In the genomic region with DNA sequence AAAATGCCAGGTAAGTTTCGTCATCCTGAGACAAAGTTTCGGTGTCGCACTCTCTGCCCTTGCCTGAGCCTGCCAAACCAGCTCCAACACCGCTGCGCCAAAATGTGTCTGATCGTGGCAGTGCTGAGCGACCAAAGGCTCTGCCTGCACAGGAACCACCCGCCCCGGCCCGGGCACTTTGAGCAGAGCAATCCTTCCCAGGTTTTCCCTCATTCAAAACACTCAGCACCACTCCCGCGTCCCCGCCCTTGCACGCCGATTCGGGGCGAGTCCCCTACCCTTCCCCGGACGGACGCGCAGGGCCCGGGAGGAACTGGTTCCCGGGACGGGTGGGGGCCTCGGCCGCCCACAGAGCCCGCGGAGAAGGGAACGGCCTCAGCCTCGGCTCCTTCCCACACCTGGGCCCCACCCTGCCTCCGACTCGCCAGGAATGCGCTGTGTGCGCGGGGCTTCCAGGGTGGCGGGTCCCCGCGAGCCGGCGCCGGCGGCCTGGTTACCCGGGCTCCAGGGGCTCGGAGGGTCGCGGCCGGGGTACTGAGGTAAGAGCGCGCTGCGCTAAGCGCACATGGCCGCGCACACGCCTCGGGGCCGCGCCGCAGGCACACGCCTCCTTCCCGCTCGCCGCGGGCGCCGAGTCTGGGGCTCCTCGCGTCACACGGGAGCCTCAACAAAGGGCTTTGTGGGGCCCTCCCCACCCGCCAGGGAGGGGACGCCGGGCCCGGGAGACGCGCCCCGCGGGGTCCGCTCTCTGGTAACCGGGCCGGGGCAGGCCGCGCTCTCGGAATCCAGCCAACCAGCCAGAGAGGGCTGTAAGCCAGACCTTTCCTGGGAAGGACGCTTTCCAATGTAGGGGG, we compare ENCODE assay signal across 8 cellular contexts. TPM values are rescaled to one million over a fixed set of nuclear protein-coding genes. Genes with fewer than 3 reads are reported as not detected.
DNase-seq lines count a peak whose midpoint lies in the region; ATAC-seq and TF ChIP-seq lines count a peak whose summit lies in the region.

A gene with protein sequence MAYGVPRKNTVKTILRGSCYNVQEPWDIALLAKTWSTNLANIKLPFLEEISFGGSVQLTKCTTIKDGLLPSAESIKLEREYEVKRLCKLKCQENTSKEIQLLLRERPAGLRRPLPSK (minus strand): TSS at position 638 of the 854 bp plus-strand sequence. CDS start 902 bp downstream, outside the sequence.

- DNase-seq in CD8-positive, alpha-beta T cell, result peak in 1 of 7 experiments; percentile 11
- peak; percentile 86 for DNase-seq in HT-29 (ENCODE audit: low spot score)
- DNase-seq in PC-9, result peak; percentile 77 to 80
- DNase-seq in cardiac muscle cell (ENCODE audit: low read depth in 1 of 2, low spot score in 1 of 2), result peak; percentile 54 to 65
- peak in 52 of 56 donors; percentile 19 to 83 (median 57) for DNase-seq in nucleus accumbens (lab: John Stamatoyannopoulos, UW)
- DNase-seq in NK-92 (lab: John Stamatoyannopoulos, UW; ENCODE audit: unreplicated experiment), result no peak

- peak; percentile 58 for ATAC-seq in CD8-positive, alpha-beta T cell
- peak; percentile 69 for ATAC-seq in GM19463 (IDR thresholded peaks at IDR 0.05; ENCODE audit: unreplicated experiment)

- intact Hi-C loops in CD8-positive, alpha-beta T cell (cut with DNase I, micrococcal nuclease), result no loop called here
- intact Hi-C loops in PC-9 (cut with micrococcal nuclease; ENCODE audit: unreplicated experiment), result loop anchor here (1.0 to 5.0 kb wide), 3 partner anchors 35 to 438 kb away; no protein-coding TSS in a partner anchor

- CTCF ChIA-PET in CD8-positive, alpha-beta T cell (lab: Charles Lee), result interaction anchor here (1.6 kb wide), 1 partner anchor 393 kb away, joined by 3 read pairs; no protein-coding TSS in a partner anchor
- CTCF ChIA-PET in PC-9 (lab: Charles Lee), result no interaction called here

- peaks cover 5% of the 10 kb centered on the region for H3K27me3 ChIP-seq in CD8-positive, alpha-beta T cell (ENCODE audit: insufficient read depth, low read length)
- no peaks in the 10 kb centered on the region for H3K27me3 ChIP-seq in PC-9 (ENCODE audit: insufficient read depth, low read depth)
- H3K27me3 ChIP-seq in cardiac muscle cell, result no peaks in the 10 kb centered on the region

- peak within 1 kb of the TSS; percentile 92 for H2AFZ ChIP-seq in PC-9

- peaks cover 31% of the 10 kb centered on the region for H3K27me3 Mint-ChIP-seq in CD8-positive, alpha-beta T cell (ENCODE audit: low read depth)
- H3K27me3 Mint-ChIP-seq in activated naive CD8-positive, alpha-beta T cell, result peaks cover 17% of the 10 kb centered on the region

- no peaks in the 10 kb centered on the region for H3K9me2 ChIP-seq in PC-9 (ENCODE audit: insufficient read depth)

- no peaks in the 10 kb centered on the region for H3K9me3 Mint-ChIP-seq in CD8-positive, alpha-beta T cell
- H3K9me3 Mint-ChIP-seq in activated naive CD8-positive, alpha-beta T cell (ENCODE audit: low read depth), result no peaks in the 10 kb centered on the region

- H3K36me3 ChIP-seq in CD8-positive, alpha-beta T cell (ENCODE audit: insufficient read depth, low read length), result no peaks in the 10 kb centered on the region
- H3K36me3 ChIP-seq in PC-9 (ENCODE audit: low read depth) (no peaks in the 10 kb centered on the region), cardiac muscle cell (no peaks in the 10 kb centered on the region)

- H3K27ac ChIP-seq in CD8-positive, alpha-beta T cell (ENCODE audit: low read depth, low read length), result no peak within 1 kb of the TSS
- H3K27ac ChIP-seq in PC-9 (peak within 1 kb of the TSS; percentile 95), cardiac muscle cell (no peak within 1 kb of the TSS)

- H3K4me2 ChIP-seq in PC-9, result peak within 1 kb of the TSS; percentile 92

- no peaks in the 10 kb centered on the region for H3K9me3 ChIP-seq in CD8-positive, alpha-beta T cell (ENCODE audit: low read length)
- H3K9me3 ChIP-seq in PC-9 (ENCODE audit: insufficient read depth, low read depth), result no peaks in the 10 kb centered on the region
- no peaks in the 10 kb centered on the region for H3K9me3 ChIP-seq in cardiac muscle cell (ENCODE audit: low read depth)

- H4K20me1 ChIP-seq in PC-9 (ENCODE audit: insufficient read depth), result no peaks in the 10 kb centered on the region

- peaks cover 6% of the 10 kb centered on the region; the same call in 1 of the 2 replicates for H3F3A ChIP-seq in PC-9 (ENCODE audit: insufficient read depth, low read depth)

- no peaks in the 10 kb centered on the region for H3K79me2 ChIP-seq in PC-9 (ENCODE audit: low read depth)

- no TSS peak for BruUV-seq in PC-9 (replicated peaks; lab: Mats Ljungman, UMichigan)

- H3K4me1 ChIP-seq in CD8-positive, alpha-beta T cell (ENCODE audit: insufficient read depth, low read length), result peaks cover 3% of the 10 kb centered on the region
- H3K4me1 ChIP-seq in PC-9 (replicated peaks; ENCODE audit: insufficient read depth) (peaks cover 8% of the 10 kb centered on the region), cardiac muscle cell (ENCODE audit: low read depth) (no peaks in the 10 kb centered on the region)

- H3K36me3 Mint-ChIP-seq in CD8-positive, alpha-beta T cell, result peaks cover 2% of the 10 kb centered on the region
- peaks cover 2% of the 10 kb centered on the region for H3K36me3 Mint-ChIP-seq in activated naive CD8-positive, alpha-beta T cell

- no peak within 1 kb of the TSS for H3K27ac Mint-ChIP-seq in CD8-positive, alpha-beta T cell
- H3K27ac Mint-ChIP-seq in activated naive CD8-positive, alpha-beta T cell, result no peak within 1 kb of the TSS

- POLR2A ChIA-PET in CD8-positive, alpha-beta T cell (lab: Charles Lee), result interaction anchor here (1.2 kb wide), 1 partner anchor 17 kb away, joined by 6 read pairs; no protein-coding TSS in a partner anchor
- POLR2A ChIA-PET in PC-9 (lab: Charles Lee; ENCODE audit: unreplicated experiment), result interaction anchor here (0.6 to 1.0 kb wide), 5 partner anchors 197 to 439 kb away, joined by 3 to 5 read pairs (median 3); no protein-coding TSS in a partner anchor

- peak within 1 kb of the TSS; percentile 51 for H3K4me3 ChIP-seq in CD8-positive, alpha-beta T cell (ENCODE audit: low read depth, low read length)
- H3K4me3 ChIP-seq in PC-9 (peak within 1 kb of the TSS; percentile 71), cardiac muscle cell (peak within 1 kb of the TSS; percentile 77)

- H3K4me3 Mint-ChIP-seq in CD8-positive, alpha-beta T cell, result peak within 1 kb of the TSS; percentile 79
- peak within 1 kb of the TSS; percentile 86 for H3K4me3 Mint-ChIP-seq in activated naive CD8-positive, alpha-beta T cell

- no peak for TF ChIP-seq CTCF in CD8-positive, alpha-beta T cell (IDR thresholded peaks at IDR 0.05)
- no peak for TF ChIP-seq CTCF in PC-9 (conservative IDR thresholded peaks at IDR 0.05)
- no peak for TF ChIP-seq CTCF in cardiac muscle cell (IDR thresholded peaks at IDR 0.05; ENCODE audit: low read depth, low read length)

- H3K4me1 Mint-ChIP-seq in CD8-positive, alpha-beta T cell (ENCODE audit: low read depth), result peaks cover 12% of the 10 kb centered on the region
- peaks cover 6% of the 10 kb centered on the region for H3K4me1 Mint-ChIP-seq in activated naive CD8-positive, alpha-beta T cell (ENCODE audit: low read depth)

RNA-seq across cellular contexts. Expression of the gene that starts here (rescaled TPM):
- total RNA-seq in CD8-positive, alpha-beta T cell, result not detected
- 0.10 and 0.41 TPM in 2 replicates for total RNA-seq in HT-29 (2014; rRNA removed; shearing (Covaris generic))
- total RNA-seq in PC-9 (2021) (2.0 TPM in 1 of 2 replicates, not detected in the other), cardiac muscle cell (0.63 TPM in 1 of 2 replicates, not detected in the other)
- polyA plus RNA-seq in cardiac muscle cell, result 0.83 TPM in 1 of 2 replicates, not detected in the other

Comparison
In these comparisons a context has a peak if more than half of its experiments do, and no peak if none do; other contexts are left out.
1. Peak in ATAC-seq and H3K4me3 ChIP-seq in CD8-positive, alpha-beta T cell; RNA of the gene not detected or under 1 TPM.
2. Peak in DNase-seq in HT-29; RNA of the gene not detected or under 1 TPM.
3. Peak in DNase-seq and H3K4me3 ChIP-seq in cardiac muscle cell; RNA of the gene not detected or under 1 TPM.